8 cellular contexts compared by ENCODE assay signal in the genomic region with DNA sequence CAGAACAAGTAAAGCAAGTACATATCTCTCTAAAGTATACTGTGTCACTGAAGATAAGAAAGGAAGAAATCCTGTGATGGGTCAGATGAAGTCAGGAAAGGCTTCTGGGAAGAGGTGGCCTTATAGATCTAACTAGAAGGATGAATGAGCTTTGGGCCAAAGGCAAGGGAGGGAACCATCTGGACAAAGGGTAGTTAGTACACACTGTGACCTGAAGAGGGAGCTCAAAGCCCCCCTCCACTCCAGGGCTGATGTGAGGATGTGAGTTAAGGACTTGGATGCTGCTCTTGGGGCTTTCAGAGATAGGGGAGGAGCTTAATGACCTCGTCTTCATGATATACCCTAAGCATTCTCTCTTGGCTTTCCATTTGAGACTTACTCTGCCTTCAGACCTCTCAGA.
DNase-seq lines count a peak whose midpoint lies in the region; ATAC-seq and TF ChIP-seq lines count a peak whose summit lies in the region.

No MANE protein-coding gene starts in this region.

- H3K27ac ChIP-seq in testis: no peak overlapping the region
- no peak overlapping the region for H3K27ac ChIP-seq in coronary artery

- no peaks in the 10 kb centered on the region for H3K27me3 ChIP-seq in testis

- no peaks in the 10 kb centered on the region for H3K27me3 Mint-ChIP-seq in activated T-helper 17 cell treated with anti-CD3 and anti-CD28 coated beads, Interleukin-2, amount 50 U/mL, for 72 hours
- no peaks in the 10 kb centered on the region for H3K27me3 Mint-ChIP-seq in immature natural killer cell (ENCODE audit: low read depth in 3 of 3)

- no peaks in the 10 kb centered on the region for H3K4me1 ChIP-seq in testis

- H3K4me1 Mint-ChIP-seq in activated T-helper 17 cell treated with anti-CD3 and anti-CD28 coated beads, Interleukin-2, amount 50 U/mL, for 72 hours: peaks cover 44% of the 10 kb centered on the region
- H3K4me1 Mint-ChIP-seq in immature natural killer cell: peaks cover 30 to 65% of the 10 kb centered on the region in 2 donors

- H3K36me3 Mint-ChIP-seq in activated T-helper 17 cell treated with anti-CD3 and anti-CD28 coated beads, Interleukin-2, amount 50 U/mL, for 72 hours (ENCODE audit: low read depth): no peaks in the 10 kb centered on the region
- peaks cover 0 to 4% (median 3%) of the 10 kb centered on the region in 3 donors for H3K36me3 Mint-ChIP-seq in immature natural killer cell

- H3K9me3 ChIP-seq in testis: no peaks in the 10 kb centered on the region

- peak; percentile 27 for ATAC-seq in GM19468 (IDR thresholded peaks at IDR 0.05; ENCODE audit: extremely low read depth, unreplicated experiment)
- ATAC-seq in activated T-helper 17 cell treated with anti-CD3 and anti-CD28 coated beads, Interleukin-2, amount 50 U/mL, for 72 hours (replicated peaks): peak; percentile 81
- no peak for ATAC-seq in HG02938 (IDR thresholded peaks at IDR 0.05; ENCODE audit: unreplicated experiment)

- TF ChIP-seq CTCF in testis (IDR thresholded peaks at IDR 0.05) (peak in 2 of 3 experiments; percentile 13 to 18), coronary artery (IDR thresholded peaks at IDR 0.05) (no peak)

- H3K36me3 ChIP-seq in testis (ENCODE audit: low read depth, missing control alignments): no peaks in the 10 kb centered on the region

- H3K9me3 Mint-ChIP-seq in activated T-helper 17 cell treated with anti-CD3 and anti-CD28 coated beads, Interleukin-2, amount 50 U/mL, for 72 hours: no peaks in the 10 kb centered on the region
- no peaks in the 10 kb centered on the region for H3K9me3 Mint-ChIP-seq in immature natural killer cell

- 33 to 67% methylated on average over 1 of the region's 1 CpG for WGBS in testis, 2 donors

- intact Hi-C loops in testis (cut with DNase I; ENCODE audit: low total_unique reads): no loop called here

- H3K4me3 Mint-ChIP-seq in activated T-helper 17 cell treated with anti-CD3 and anti-CD28 coated beads, Interleukin-2, amount 50 U/mL, for 72 hours: no peak overlapping the region
- H3K4me3 Mint-ChIP-seq in immature natural killer cell: no peak overlapping the region

- peak overlapping the region; percentile 45 for H3K27ac Mint-ChIP-seq in activated T-helper 17 cell treated with anti-CD3 and anti-CD28 coated beads, Interleukin-2, amount 50 U/mL, for 72 hours
- H3K27ac Mint-ChIP-seq in immature natural killer cell: peak overlapping the region in 1 of 6 donors; percentile 31

- TF ChIP-seq POLR2A in testis (IDR thresholded peaks at IDR 0.05): no peak

- peak; percentile 8 for DNase-seq in COLO668 (lab: John Stamatoyannopoulos, UW; ENCODE audit: unreplicated experiment)
- peak; percentile 20 for DNase-seq in NCI-H1436 treated with DMSO at 0.1 percent for 48 hours (lab: John Stamatoyannopoulos, UW)
- DNase-seq in immature natural killer cell: peak in 2 of 3 donors; percentile 8 to 10
- DNase-seq in testis: peak; percentile 46
- no peak for DNase-seq in coronary artery (ENCODE audit: low spot score)

- H3K4me3 ChIP-seq in testis (no peak overlapping the region), coronary artery (no peak overlapping the region)
